Comparison of ENCODE assay signal across 22 cellular contexts in the genomic region with DNA sequence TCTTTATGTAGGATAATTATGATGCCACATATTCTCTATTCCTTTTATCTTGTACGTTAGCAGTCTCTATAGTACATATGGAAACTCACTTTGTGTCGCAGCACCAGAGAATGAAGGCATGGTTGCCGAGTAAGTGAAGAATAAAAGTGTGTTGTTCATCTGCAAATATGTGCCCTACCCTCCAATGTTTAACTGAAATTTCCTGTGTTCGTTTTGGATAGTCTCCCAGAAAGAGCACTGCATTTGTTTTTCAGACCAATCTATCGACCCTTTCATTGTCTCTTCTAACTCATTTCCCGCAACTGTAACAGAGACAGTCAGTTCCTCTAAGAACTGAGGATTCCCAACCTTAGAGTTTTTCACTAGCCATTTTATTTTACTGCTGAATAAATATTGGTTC.
DNase-seq lines count a peak whose midpoint lies in the region; ATAC-seq lines count a peak whose summit lies in the region.
"Had no signal": no experiment of that assay in that cellular context is flagged by ENCODE, and none has a peak within 500 bp of the region (broad histone marks: within the 10 kb centered on the region; RNA-seq: fewer than 3 reads in every experiment).

No MANE protein-coding gene starts in this region.

- peak overlapping the region in 3 of 11 experiments; percentile 15 to 56 (median 25); a peak in 5 of 22 replicates for H3K27ac ChIP-seq in BLaER1 treated with 17β-estradiol and CSF1 and Interleukin-3, amounts not matched to agents 10 nM and 100 nM
- H3K27ac ChIP-seq: KMS-11 had no signal

- peaks cover 5 to 48% (median 16%) of the 10 kb centered on the region in 10 experiments; a peak in 17 of 20 replicates for H3K4me1 ChIP-seq in BLaER1 treated with 17β-estradiol and CSF1 and Interleukin-3, amounts not matched to agents 10 nM and 100 nM

- H4K20me1 ChIP-seq in BLaER1 treated with 17β-estradiol and CSF1 and Interleukin-3, amounts not matched to agents 10 nM and 100 nM: no peaks in the 10 kb centered on the region

- DNase-seq in NCI-H1092 treated with DMSO at 0.1 percent for 48 hours (lab: John Stamatoyannopoulos, UW) (peak; percentile 77), globus pallidus (ENCODE audit: low spot score) (peak; percentile 41), mucosa of gallbladder (ENCODE audit: low spot score) (peak; percentile 19), activated T-cell treated with anti-CD3 and anti-CD28 coated beads for 4 hours (no peak)
- no peak for DNase-seq in stimulated activated CD4-positive, alpha-beta T cell treated with anti-CD3 and anti-CD28 coated beads, Interleukin-4, amount 100 ng/mL, for 4 hours
- DNase-seq: CD4-positive, alpha-beta memory T cell; COR-L47; DMS79; EL; GDM1; HCEC 1CT; MM.1S; NCI-H1417 treated with DMSO at 0.1 percent for 48 hours; NCI-H1694 treated with DMSO at 0.1 percent for 48 hours; NCI-H2171 treated with DMSO at 0.1 percent for 48 hours; NCI-H345; NCI-H510A treated with DMSO at 0.1 percent for 48 hours; SK-N-SH had no signal

- H3K36me3 ChIP-seq in BLaER1 treated with 17β-estradiol and CSF1 and Interleukin-3, amounts not matched to agents 10 nM and 100 nM: no peaks in the 10 kb centered on the region

- no peak overlapping the region; a peak in 1 of 20 replicates for H3K4me3 ChIP-seq in BLaER1 treated with 17β-estradiol and CSF1 and Interleukin-3, amounts not matched to agents 10 nM and 100 nM
- H3K4me3 ChIP-seq: GM12878 had no signal

- peak overlapping the region in 8 of 11 experiments; percentile 19 to 65 (median 58); a peak in 15 of 22 replicates for H3K4me2 ChIP-seq in BLaER1 treated with 17β-estradiol and CSF1 and Interleukin-3, amounts not matched to agents 10 nM and 100 nM
- H3K4me2 ChIP-seq: KMS-11, SK-N-SH had no signal

- H3K9ac ChIP-seq in BLaER1 treated with 17β-estradiol and CSF1 and Interleukin-3, amounts not matched to agents 10 nM and 100 nM: no peak overlapping the region
- H3K9ac ChIP-seq: KMS-11, SK-N-SH had no signal

- no peaks in the 10 kb centered on the region for H3K27me3 ChIP-seq in BLaER1 treated with 17β-estradiol and CSF1 and Interleukin-3, amounts not matched to agents 10 nM and 100 nM

- ATAC-seq in GM19452 (IDR thresholded peaks at IDR 0.05; ENCODE audit: unreplicated experiment): no peak
- ATAC-seq: GM12878 had no signal

- peaks cover 0 to 7% (median 0%) of the 10 kb centered on the region in 11 experiments; a peak in 3 of 22 replicates for H3K9me3 ChIP-seq in BLaER1 treated with 17β-estradiol and CSF1 and Interleukin-3, amounts not matched to agents 10 nM and 100 nM (replicated peaks in 1 of 11)
- H3K9me3 ChIP-seq: SK-N-SH had no signal

Comparison
In these comparisons a context has a peak if more than half of its experiments do, and no peak if none do; other contexts are left out.
1. DNase-seq: peak in NCI-H1092 treated with DMSO at 0.1 percent for 48 hours (single experiment), globus pallidus (single experiment) and mucosa of gallbladder (single experiment); none in activated T-cell treated with anti-CD3 and anti-CD28 coated beads for 4 hours (single experiment) and stimulated activated CD4-positive, alpha-beta T cell treated with anti-CD3 and anti-CD28 coated beads, Interleukin-4, amount 100 ng/mL, for 4 hours (0 of 2).